ENCODE assay signal across 9 cellular contexts in genomic region chr10:95289921-95290421, GRCh38. TPM values are rescaled to one million over a fixed set of nuclear protein-coding genes. Genes with fewer than 3 reads are reported as not detected.
DNase-seq lines count a peak whose midpoint lies in the region; ATAC-seq and TF ChIP-seq lines count a peak whose summit lies in the region.
"Had no signal": no experiment of that assay in that cellular context is flagged by ENCODE, and none has a peak within 500 bp of the region (broad histone marks: within the 10 kb centered on the region; RNA-seq: fewer than 3 reads in every experiment).

No MANE protein-coding gene starts in this region.

- WGBS in ectodermal cell, 2 experiments = 2% methylated on average over 12 to 14 of the region's 14 CpGs

- H3K79me2 ChIP-seq in KMS-11 (ENCODE audit: insufficient read depth, low read depth) = peaks cover 38% of the 10 kb centered on the region

- peak overlapping the region; percentile 79 for H2AFZ ChIP-seq in KMS-11 (ENCODE audit: low read depth)

- H3K4me3 ChIP-seq in BJ (ENCODE audit: low read depth, low read length) (peak overlapping the region; percentile 95), KMS-11 (IDR thresholded peaks at IDR 0.05; ENCODE audit: insufficient read depth, low read depth, low read length) (no peak overlapping the region), ectodermal cell (ENCODE audit: insufficient read depth, low read depth, low read length) (peak overlapping the region; percentile 79)

- no peaks in the 10 kb centered on the region for H3K9me3 Mint-ChIP-seq in nephron progenitor cell

- H3K9ac ChIP-seq in KMS-11 = peak overlapping the region; percentile 91

- no peak for TF ChIP-seq CTCF in BJ (IDR thresholded peaks at IDR 0.05; ENCODE audit: insufficient read depth, low read depth, low read length)
- no peak for TF ChIP-seq CTCF in KMS-11 (conservative IDR thresholded peaks at IDR 0.05; ENCODE audit: low read depth, low read length)
- no peak for TF ChIP-seq CTCF in nephron progenitor cell (IDR thresholded peaks at IDR 0.05)

- no peaks in the 10 kb centered on the region for H3K36me3 Mint-ChIP-seq in nephron progenitor cell (ENCODE audit: low read depth)

- peak overlapping the region; percentile 58 for H3K27ac Mint-ChIP-seq in nephron progenitor cell

- POLR2A ChIA-PET in BJ (lab: Charles Lee) = no interaction called here

- H3K9me3 ChIP-seq in ectodermal cell (ENCODE audit: control insufficient read depth, low read length) = no peaks in the 10 kb centered on the region

- DNase-seq in BJ (ENCODE audit: low read depth) = no peak
- DNase-seq in nephron progenitor cell = no peak
- DNase-seq in RPMI8226 = no peak
- no peak for DNase-seq in medulla oblongata (ENCODE audit: extremely low spot score)
- DNase-seq in KG1 (lab: John Stamatoyannopoulos, UW) = no peak
- DNase-seq: stimulated activated CD4-positive, alpha-beta T cell treated with anti-CD3 and anti-CD28 coated beads, Interleukin-1b, Interleukin-23, amount 100 ng/mL, for 48 hours had no signal

- no peaks in the 10 kb centered on the region for H4K20me1 ChIP-seq in KMS-11 (ENCODE audit: insufficient read depth)

- CTCF ChIA-PET in BJ (lab: Yijun Ruan, JAX) = interaction anchor here (0.8 to 2.1 kb wide), 3 partner anchors 10 to 73 kb away, joined by 3 to 11 read pairs (median 4); no protein-coding TSS in a partner anchor

- H3K4me2 ChIP-seq in KMS-11 = peak overlapping the region; percentile 99

- peaks cover 9% of the 10 kb centered on the region for H3K27me3 Mint-ChIP-seq in nephron progenitor cell (ENCODE audit: low read depth, poor library complexity)

- peaks cover 75% of the 10 kb centered on the region for H3K4me1 Mint-ChIP-seq in nephron progenitor cell

- H3K4me3 Mint-ChIP-seq in nephron progenitor cell = peak overlapping the region; percentile 94

- H3K27me3 ChIP-seq in BJ (ENCODE audit: control insufficient read depth, insufficient read depth, low read length) (no peaks in the 10 kb centered on the region), KMS-11 (ENCODE audit: insufficient read depth, low read depth) (no peaks in the 10 kb centered on the region), ectodermal cell (ENCODE audit: control insufficient read depth, insufficient read depth, low read length, poor library complexity, severe bottlenecking) (peaks cover 32% of the 10 kb centered on the region)

- ATAC-seq in GM21515 (IDR thresholded peaks at IDR 0.05; ENCODE audit: unreplicated experiment) = no peak

- H3K4me1 ChIP-seq in KMS-11 (ENCODE audit: low read depth, poor library complexity, severe bottlenecking) (peaks cover 64% of the 10 kb centered on the region), ectodermal cell (ENCODE audit: control insufficient read depth, insufficient read depth, low read length) (peaks cover 11% of the 10 kb centered on the region)

- no peak overlapping the region for H3K27ac ChIP-seq in KMS-11
- no peak overlapping the region for H3K27ac ChIP-seq in ectodermal cell (ENCODE audit: insufficient read depth, low read depth, low read length, poor library complexity, severe bottlenecking)

- H3K36me3 ChIP-seq in BJ (ENCODE audit: control insufficient read depth, insufficient read depth, low read length) (0 out of 2 replicates have a peak, but pooled peaks cover 1% of the 10 kb centered on the region), KMS-11 (ENCODE audit: insufficient read depth) (no peaks in the 10 kb centered on the region), ectodermal cell (ENCODE audit: control insufficient read depth, insufficient read depth, low read length) (no peaks in the 10 kb centered on the region)

RNA-seq across cellular contexts. Expression of gene PDLIM1, which starts 0.8 kb away (rescaled TPM):
- polyA plus RNA-seq in BJ (2011; rRNA removed) = 114 and 141 TPM in 2 replicates
- 103 and 123 TPM in 2 replicates for polyA minus RNA-seq in BJ (2011; rRNA and poly(A)+ RNA removed)
- 105 TPM for polyA plus RNA-seq in ectodermal cell (2013, experiment 1 of 4)
- 84.6 TPM for polyA plus RNA-seq in ectodermal cell (2013, experiment 2 of 4)
- 74.1 TPM for polyA plus RNA-seq in ectodermal cell (2013, experiment 3 of 4)
- polyA plus RNA-seq in ectodermal cell (2013, experiment 4 of 4) = 78.8 TPM
